In the genomic region with DNA sequence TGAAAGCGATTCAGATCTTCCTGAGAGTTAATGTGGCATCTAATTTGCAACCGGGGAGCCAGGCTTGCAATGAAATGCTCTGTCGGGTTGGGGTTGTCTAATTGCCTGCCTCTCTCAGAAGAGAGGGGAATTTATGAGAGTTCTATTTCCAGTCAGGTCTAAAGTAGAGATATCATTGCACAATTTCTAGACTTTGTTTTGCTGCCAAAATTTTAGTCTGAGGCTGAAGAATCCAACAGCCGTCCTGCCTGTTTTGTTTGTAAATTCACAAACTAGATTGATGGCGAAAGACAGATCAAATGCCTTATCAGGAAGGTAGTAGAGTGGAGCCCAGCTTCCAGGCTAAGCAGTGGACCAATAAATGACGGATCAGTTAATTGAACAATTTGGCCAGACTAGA, we compare ENCODE assay signal across 21 cellular contexts. TPM values are rescaled to one million over a fixed set of nuclear protein-coding genes. Genes with fewer than 3 reads are reported as not detected.
DNase-seq lines count a peak whose midpoint lies in the region; ATAC-seq, FAIRE-seq and TF ChIP-seq lines count a peak whose summit lies in the region.
"Had no signal": no experiment of that assay in that cellular context is flagged by ENCODE, and none has a peak within 500 bp of the region (broad histone marks: within the 10 kb centered on the region; RNA-seq: fewer than 3 reads in every experiment).

No MANE protein-coding gene starts in this region.

- ATAC-seq in pancreas (peak; percentile 43 to 71 (median 68)), HG03039 (IDR thresholded peaks at IDR 0.05; ENCODE audit: unreplicated experiment) (no peak), T-helper 17 cell (no peak)
- ATAC-seq: HCT116 had no signal

- H3K4me1 Mint-ChIP-seq in Caco-2 (ENCODE audit: low read depth, unreplicated experiment) (peaks cover 15% of the 10 kb centered on the region), T-helper 17 cell (no peaks in the 10 kb centered on the region)
- H3K4me1 Mint-ChIP-seq: activated B cell treated with CpG ODN at 0.5 μM for 24 hours had no signal

- peak overlapping the region; percentile 74 for H3K4me3 Mint-ChIP-seq in Caco-2 (ENCODE audit: unreplicated experiment)
- H3K4me3 Mint-ChIP-seq in T-helper 17 cell, result no peak overlapping the region
- H3K4me3 Mint-ChIP-seq: activated B cell treated with CpG ODN at 0.5 μM for 24 hours; CD14-positive monocyte; stimulated activated naive CD8-positive, alpha-beta T cell treated with anti-CD3 and anti-CD28 coated beads, Interleukin-15, Interleukin-2, amounts not matched to agents 100 ng/mL and 50 ng/mL, for 24 hours had no signal

- H3K27me3 Mint-ChIP-seq in Caco-2 (ENCODE audit: insufficient read depth, unreplicated experiment), result no peaks in the 10 kb centered on the region
- H3K27me3 Mint-ChIP-seq in T-helper 17 cell, result peaks cover 9% of the 10 kb centered on the region
- H3K27me3 Mint-ChIP-seq: stimulated activated naive CD8-positive, alpha-beta T cell treated with anti-CD3 and anti-CD28 coated beads, Interleukin-15, Interleukin-2, amounts not matched to agents 100 ng/mL and 50 ng/mL, for 24 hours had no signal

- no peaks in the 10 kb centered on the region for H3K36me3 ChIP-seq in Caco-2 (ENCODE audit: control insufficient read depth, insufficient read depth, low read length)
- H3K36me3 ChIP-seq in pancreas, result no peaks in the 10 kb centered on the region
- no peaks in the 10 kb centered on the region for H3K36me3 ChIP-seq in MG63
- H3K36me3 ChIP-seq: vagina had no signal

- H3K27me3 ChIP-seq in Caco-2 (replicated peaks; ENCODE audit: control insufficient read depth, insufficient read depth, low read length), result no peaks in the 10 kb centered on the region
- H3K27me3 ChIP-seq in pancreas, result no peaks in the 10 kb centered on the region
- no peaks in the 10 kb centered on the region for H3K27me3 ChIP-seq in MG63
- H3K27me3 ChIP-seq: vagina had no signal

- POLR2A ChIA-PET in Caco-2 (lab: Charles Lee), result no interaction called here

- no peaks in the 10 kb centered on the region for H3K9me3 Mint-ChIP-seq in Caco-2 (ENCODE audit: unreplicated experiment)
- H3K9me3 Mint-ChIP-seq: activated B cell treated with CpG ODN at 0.5 μM for 24 hours; stimulated activated naive CD8-positive, alpha-beta T cell treated with anti-CD3 and anti-CD28 coated beads, Interleukin-15, Interleukin-2, amounts not matched to agents 100 ng/mL and 50 ng/mL, for 24 hours had no signal

- TF ChIP-seq CTCF in Caco-2 (IDR thresholded peaks at IDR 0.05; ENCODE audit: insufficient read depth in 1 of 2, low read depth in 1 of 2, low read length in 1 of 2, severe bottlenecking in 1 of 2, unreplicated experiment in 1 of 2) (no peak), fibroblast of the aortic adventitia (IDR thresholded peaks at IDR 0.05; ENCODE audit: insufficient read depth, low read length) (no peak), pancreas (IDR thresholded peaks at IDR 0.05) (no peak)

- BruUV-seq in Caco-2 (replicated peaks; lab: Mats Ljungman, UMichigan), result no TSS peak

- intact Hi-C loops in Caco-2 (cut with micrococcal nuclease; ENCODE audit: unreplicated experiment) (loop anchor here (5.0 kb wide), 3 partner anchors 40 to 160 kb away; no protein-coding TSS in a partner anchor), pancreas (cut with DNase I) (loop anchor here in 1 of 3 donors (10.0 kb wide), 1 partner anchor 322 kb away; no protein-coding TSS in a partner anchor)

- CTCF ChIA-PET in Caco-2 (lab: Charles Lee), result no interaction called here

- H3K4me3 ChIP-seq in Caco-2 (ENCODE audit: low read depth, low read length), result peak overlapping the region; percentile 26
- no peak overlapping the region for H3K4me3 ChIP-seq in fibroblast of the aortic adventitia (ENCODE audit: low read depth, low read length)
- H3K4me3 ChIP-seq in pancreas, result no peak overlapping the region
- H3K4me3 ChIP-seq in MG63, result no peak overlapping the region
- H3K4me3 ChIP-seq: vagina had no signal

- DNase-seq in Caco-2 (no peak), NCI-H526 treated with DMSO at 0.1 percent for 48 hours (lab: John Stamatoyannopoulos, UW) (peak; percentile 52), fibroblast of the aortic adventitia (ENCODE audit: low read depth) (peak; percentile 76), pancreas (no peak), T-helper 17 cell (no peak), MG63 (no peak)
- DNase-seq in activated effector memory CD4-positive, alpha-beta T cell treated with anti-CD3 and anti-CD28 coated beads, Interleukin-2, amount 50 U/mL, for 16 hours, result no peak
- DNase-seq: activated B cell treated with CpG ODN at 0.5 μM for 24 hours, activated gamma-delta T cell treated with Interleukin-2 at 50 U/mL for 16 hours, foreskin melanocyte, NCI-H1694 treated with DMSO at 0.1 percent for 48 hours, NCI-H69, posterior cingulate gyrus, T-helper 1 cell had no signal

- FAIRE-seq in pancreas (lab: Jason Lieb, UNC), result no peak

- WGBS in pancreas, 2 donors, result 30 to 42% methylated on average over 6 of the region's 6 CpGs

- H3K4me1 ChIP-seq in Caco-2, result peaks cover 42% of the 10 kb centered on the region
- peaks cover 0 to 5% (median 0%) of the 10 kb centered on the region in 3 donors for H3K4me1 ChIP-seq in pancreas

- no peaks in the 10 kb centered on the region for H3K36me3 Mint-ChIP-seq in Caco-2 (ENCODE audit: insufficient read depth, unreplicated experiment)
- no peaks in the 10 kb centered on the region for H3K36me3 Mint-ChIP-seq in T-helper 17 cell (ENCODE audit: low read depth)
- H3K36me3 Mint-ChIP-seq: CD14-positive monocyte had no signal

- no peaks in the 10 kb centered on the region for H3K9me3 ChIP-seq in Caco-2
- no peaks in the 10 kb centered on the region for H3K9me3 ChIP-seq in pancreas
- no peaks in the 10 kb centered on the region for H3K9me3 ChIP-seq in T-helper 17 cell (ENCODE audit: control insufficient read depth, low read length, poor library complexity, severe bottlenecking)
- no peaks in the 10 kb centered on the region for H3K9me3 ChIP-seq in MG63
- H3K9me3 ChIP-seq: vagina had no signal

- peak overlapping the region in 3 of 4 donors; percentile 1 to 67 (median 57) for H3K27ac ChIP-seq in pancreas
- H3K27ac ChIP-seq: KMS-11, vagina had no signal

- H3K27ac Mint-ChIP-seq in Caco-2 (ENCODE audit: unreplicated experiment), result peak overlapping the region; percentile 77
- H3K27ac Mint-ChIP-seq in T-helper 17 cell, result no peak overlapping the region
- H3K27ac Mint-ChIP-seq: activated B cell treated with CpG ODN at 0.5 μM for 24 hours; CD14-positive monocyte; stimulated activated naive CD8-positive, alpha-beta T cell treated with anti-CD3 and anti-CD28 coated beads, Interleukin-15, Interleukin-2, amounts not matched to agents 100 ng/mL and 50 ng/mL, for 24 hours had no signal

RNA-seq across cellular contexts. Expression of a gene that starts 0.6 kb away (rescaled TPM):
- total RNA-seq in Caco-2 (2022) (17.6 and 18.7 TPM in 2 replicates), fibroblast of the aortic adventitia (ENCODE audit: low replicate concordance) (0.90 and 1.7 TPM in 2 replicates), pancreas (1 to 10 TPM in 5 of 6 donors, under 1 TPM in 1; 0.69 to 5.5 (median 1.5) TPM), T-helper 17 cell (1 to 10 TPM; 1.0 to 3.2 TPM)
- polyA plus RNA-seq in pancreas, result 1 to 10 TPM; 1.1 to 2.3 TPM
- 0.16 TPM in 1 of 2 replicates, not detected in the other for total RNA-seq in MG63 (2014; rRNA removed; shearing (Covaris generic); ENCODE audit: low replicate concordance)
- total RNA-seq: activated B cell treated with CpG ODN at 0.5 μM for 24 hours, RPMI7951, vagina had no signal

Comparison
In these comparisons a context has a peak if more than half of its experiments do, and no peak if none do; other contexts are left out.
1. DNase-seq: peak in NCI-H526 treated with DMSO at 0.1 percent for 48 hours (single experiment) and fibroblast of the aortic adventitia (single experiment); none in Caco-2 (0 of 2), pancreas (0 of 6), T-helper 17 cell (0 of 3), MG63 (single experiment) and activated effector memory CD4-positive, alpha-beta T cell treated with anti-CD3 and anti-CD28 coated beads, Interleukin-2, amount 50 U/mL, for 16 hours (single experiment).
2. ATAC-seq: peak in pancreas (4 of 4); none in HG03039 (single experiment) and T-helper 17 cell (single experiment).